ENCODE assay signal across 21 cellular contexts in the genomic region with DNA sequence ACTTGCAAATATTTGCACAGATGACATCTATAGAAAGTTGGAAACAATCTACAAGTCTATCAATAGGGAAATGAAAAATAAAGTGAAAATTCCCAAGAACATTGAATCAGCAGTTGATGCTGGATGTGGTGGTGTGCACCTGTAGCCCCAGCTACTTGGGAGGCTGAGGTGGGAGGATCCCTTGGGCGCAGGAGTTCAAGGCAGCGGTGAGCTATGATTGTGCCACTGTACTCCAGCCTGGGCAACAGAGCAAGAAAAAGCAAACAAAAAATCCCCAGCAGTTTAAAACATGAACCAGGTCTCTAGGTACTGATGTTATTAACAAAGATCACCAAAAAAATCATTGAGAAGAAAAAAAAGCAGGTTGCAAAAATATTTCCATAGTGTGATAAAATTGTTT.
"Had no signal": no experiment of that assay in that cellular context is flagged by ENCODE, and none has a peak within 500 bp of the region (broad histone marks: within the 10 kb centered on the region; RNA-seq: fewer than 3 reads in every experiment).

No MANE protein-coding gene starts in this region.

- H3K27me3 Mint-ChIP-seq: activated B cell treated with CpG ODN at 0.5 μM for 24 hours; central memory CD8-positive, alpha-beta T cell; effector memory CD8-positive, alpha-beta T cell had no signal

- ATAC-seq: effector memory CD8-positive, alpha-beta T cell; esophagus mucosa; SK-N-SH treated with all-trans-retinoic acid at 6 μM for 48 hours had no signal

- DNase-seq: activated B cell treated with CpG ODN at 0.5 μM for 24 hours; activated CD4-positive, alpha-beta T cell treated with anti-CD3 and anti-CD28 coated beads for 48 hours; activated naive CD4-positive, alpha-beta T cell treated with Interleukin-2 at 50 U/mL for 16 hours; activated T-cell treated with anti-CD3 and anti-CD28 coated beads for 4 hours; amniotic stem cell; dorsolateral prefrontal cortex; effector memory CD8-positive, alpha-beta T cell; foreskin melanocyte; hippocampal formation; kidney glomerular epithelial cell; left ventricle myocardium inferior; ovary; spleen; stimulated activated CD4-positive, alpha-beta T cell treated with anti-CD3 and anti-CD28 coated beads, Interleukin-4, amount 100 ng/mL, for 1 hour; stimulated activated naive CD4-positive, alpha-beta T cell treated with Interleukin-2 at 50 U/mL for 16 hours; T-helper 9 cell; tibial artery had no signal

- H3K27ac Mint-ChIP-seq: activated B cell treated with CpG ODN at 0.5 μM for 24 hours, nephron had no signal

- H3K4me3 Mint-ChIP-seq: activated B cell treated with CpG ODN at 0.5 μM for 24 hours; central memory CD8-positive, alpha-beta T cell; effector memory CD8-positive, alpha-beta T cell; nephron had no signal

- H3K9me3 Mint-ChIP-seq: activated B cell treated with CpG ODN at 0.5 μM for 24 hours; central memory CD8-positive, alpha-beta T cell; effector memory CD8-positive, alpha-beta T cell; nephron had no signal

- H3K4me1 Mint-ChIP-seq: nephron had no signal
